Comparison of ENCODE assay signal across 8 cellular contexts in the genomic region with DNA sequence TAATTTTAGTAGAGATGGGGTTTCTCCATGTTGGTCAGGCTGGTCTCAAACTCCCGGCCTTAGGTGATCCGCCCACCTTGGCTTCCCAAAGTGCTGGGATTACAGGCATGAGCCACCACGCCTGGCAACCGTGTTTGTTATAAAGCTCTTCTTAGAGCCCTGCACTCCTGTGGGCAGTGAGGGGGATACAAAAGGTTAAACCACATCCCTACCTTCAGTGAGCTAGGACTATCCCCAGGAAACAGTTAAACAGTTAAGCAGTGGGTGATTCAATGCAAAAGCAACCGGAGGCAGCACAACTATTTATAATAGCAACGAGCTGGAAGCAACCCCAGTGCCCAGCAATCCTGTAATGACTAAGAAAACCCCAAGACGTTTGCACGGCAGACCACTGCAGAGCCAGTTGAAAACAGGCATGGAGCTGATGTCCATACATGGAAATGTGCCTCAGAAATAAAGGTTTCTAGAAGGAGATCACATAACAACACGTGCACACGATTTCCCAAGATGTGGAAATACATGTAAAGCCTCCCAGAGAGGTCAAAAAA.
DNase-seq lines count a peak whose midpoint lies in the region; ATAC-seq lines count a peak whose summit lies in the region.

No MANE protein-coding gene starts in this region.

- H3K36me3 ChIP-seq in muscle layer of colon (ENCODE audit: insufficient read depth, low read length) = no peaks in the 10 kb centered on the region
- H3K36me3 ChIP-seq in CD8-positive, alpha-beta memory T cell (ENCODE audit: insufficient read depth, low read length) = no peaks in the 10 kb centered on the region

- H3K4me3 Mint-ChIP-seq in activated naive CD8-positive, alpha-beta T cell treated with anti-CD3 and anti-CD28 coated beads for 36 hours = no peak overlapping the region
- no peak overlapping the region for H3K4me3 Mint-ChIP-seq in CD8-positive, alpha-beta memory T cell

- peaks cover 6% of the 10 kb centered on the region for H3K4me1 Mint-ChIP-seq in activated naive CD8-positive, alpha-beta T cell treated with anti-CD3 and anti-CD28 coated beads for 36 hours
- no peaks in the 10 kb centered on the region for H3K4me1 Mint-ChIP-seq in CD8-positive, alpha-beta memory T cell

- CTCF ChIA-PET in CD8-positive, alpha-beta memory T cell (lab: Charles Lee) = interaction anchor here (0.7 to 2.9 kb wide), 2 partner anchors 10 to 15 kb away, joined by 4 to 8 read pairs; no protein-coding TSS in a partner anchor

- peak overlapping the region; percentile 59 for H3K27ac Mint-ChIP-seq in activated naive CD8-positive, alpha-beta T cell treated with anti-CD3 and anti-CD28 coated beads for 36 hours
- no peak overlapping the region for H3K27ac Mint-ChIP-seq in CD8-positive, alpha-beta memory T cell

- peaks cover 35% of the 10 kb centered on the region for H3K4me1 ChIP-seq in muscle layer of colon (ENCODE audit: insufficient read depth, low read length)
- no peaks in the 10 kb centered on the region for H3K4me1 ChIP-seq in CD8-positive, alpha-beta memory T cell (ENCODE audit: insufficient read depth, low read length)

- peak; percentile 99 for DNase-seq in GM04503 (ENCODE audit: low read depth)
- DNase-seq in activated naive CD8-positive, alpha-beta T cell treated with anti-CD3 and anti-CD28 coated beads for 36 hours = peak; percentile 20
- DNase-seq in NCI-H1105 (lab: John Stamatoyannopoulos, UW) = no peak
- no peak for DNase-seq in CD8-positive, alpha-beta memory T cell
- no peak for DNase-seq in NCI-H2081 treated with DMSO at 0.1 percent for 48 hours (lab: John Stamatoyannopoulos, UW)

- no peaks in the 10 kb centered on the region for H3K9me3 ChIP-seq in muscle layer of colon (ENCODE audit: low read length)
- no peaks in the 10 kb centered on the region for H3K9me3 ChIP-seq in CD8-positive, alpha-beta memory T cell (ENCODE audit: low read length)

- peak; percentile 55 for ATAC-seq in GM21390 (IDR thresholded peaks at IDR 0.05; ENCODE audit: unreplicated experiment)
- peak; percentile 88 for ATAC-seq in HG03565 (IDR thresholded peaks at IDR 0.05; ENCODE audit: unreplicated experiment)

- H3K36me3 Mint-ChIP-seq in activated naive CD8-positive, alpha-beta T cell treated with anti-CD3 and anti-CD28 coated beads for 36 hours = no peaks in the 10 kb centered on the region
- peaks cover 0 to 5% (median 0%) of the 10 kb centered on the region in 3 donors for H3K36me3 Mint-ChIP-seq in CD8-positive, alpha-beta memory T cell

- H3K9me3 Mint-ChIP-seq in activated naive CD8-positive, alpha-beta T cell treated with anti-CD3 and anti-CD28 coated beads for 36 hours = no peaks in the 10 kb centered on the region
- no peaks in the 10 kb centered on the region for H3K9me3 Mint-ChIP-seq in CD8-positive, alpha-beta memory T cell

- peak overlapping the region; percentile 61 for H3K27ac ChIP-seq in muscle layer of colon (ENCODE audit: low read depth, low read length)
- H3K27ac ChIP-seq in CD8-positive, alpha-beta memory T cell (ENCODE audit: low read depth, low read length) = no peak overlapping the region

- no peak overlapping the region for H3K9ac ChIP-seq in muscle layer of colon (ENCODE audit: low read length)

- POLR2A ChIA-PET in CD8-positive, alpha-beta memory T cell (lab: Charles Lee) = no interaction called here

- peaks cover 14% of the 10 kb centered on the region for H3K27me3 Mint-ChIP-seq in activated naive CD8-positive, alpha-beta T cell treated with anti-CD3 and anti-CD28 coated beads for 36 hours
- peaks cover 8 to 15% of the 10 kb centered on the region in 2 donors for H3K27me3 Mint-ChIP-seq in CD8-positive, alpha-beta memory T cell

- H3K4me3 ChIP-seq in muscle layer of colon (ENCODE audit: low read depth in 1 of 2, low read length in 2 of 2) = no peak overlapping the region
- H3K4me3 ChIP-seq in CD8-positive, alpha-beta memory T cell (ENCODE audit: low read length) = no peak overlapping the region

- no peaks in the 10 kb centered on the region for H3K27me3 ChIP-seq in muscle layer of colon (ENCODE audit: control insufficient read depth in 1 of 2, insufficient read depth in 2 of 2, low read length in 2 of 2)
- H3K27me3 ChIP-seq in CD8-positive, alpha-beta memory T cell (ENCODE audit: insufficient read depth, low read length, poor library complexity, severe bottlenecking) = no peaks in the 10 kb centered on the region

Comparison
In these comparisons a context has a peak if more than half of its experiments do, and no peak if none do; other contexts are left out.
1. DNase-seq: peak in GM04503 (single experiment) and activated naive CD8-positive, alpha-beta T cell treated with anti-CD3 and anti-CD28 coated beads for 36 hours (single experiment); none in NCI-H1105 (single experiment), CD8-positive, alpha-beta memory T cell (0 of 5) and NCI-H2081 treated with DMSO at 0.1 percent for 48 hours (single experiment).